Comparison of ENCODE assay signal across 24 cellular contexts in genomic region chr12:89995870-89996269, GRCh38.
A peak's percentile ranks its signal among the peaks of the same experiment; 100 is the strongest.
DNase-seq lines count a peak whose midpoint lies in the region; ATAC-seq and TF ChIP-seq lines count a peak whose summit lies in the region.
"Had no signal": no experiment of that assay in that cellular context is flagged by ENCODE, and none has a peak within 500 bp of the region (broad histone marks: within the 10 kb centered on the region; RNA-seq: fewer than 3 reads in every experiment).

No MANE protein-coding gene starts in this region.

- H4K20me1 ChIP-seq in mammary epithelial cell (ENCODE audit: insufficient read depth, low read length), result no peaks in the 10 kb centered on the region

- H3K79me2 ChIP-seq in mammary epithelial cell (ENCODE audit: insufficient read depth, low read length), result no peaks in the 10 kb centered on the region

- ATAC-seq in GM21381 (IDR thresholded peaks at IDR 0.05; ENCODE audit: unreplicated experiment), result no peak
- ATAC-seq: Panc1 had no signal

- H2AFZ ChIP-seq in mammary epithelial cell (ENCODE audit: low read depth, low read length), result peak overlapping the region; percentile 11

- dilution Hi-C loops in mammary epithelial cell (cut with HindIII; ENCODE audit: low sequenced_read_pairs), result no loop called here

- H3K9me3 Mint-ChIP-seq in MCF 10A (ENCODE audit: unreplicated experiment), result no peaks in the 10 kb centered on the region
- H3K9me3 Mint-ChIP-seq in neural crest cell, result no peaks in the 10 kb centered on the region
- H3K9me3 Mint-ChIP-seq: CD4-positive, alpha-beta memory T cell; HFFc6 had no signal

- H3K36me3 Mint-ChIP-seq in MCF 10A (ENCODE audit: insufficient read depth, unreplicated experiment) (no peaks in the 10 kb centered on the region), neural crest cell (ENCODE audit: low read depth) (no peaks in the 10 kb centered on the region)
- H3K36me3 Mint-ChIP-seq: CD4-positive, alpha-beta memory T cell had no signal

- no peaks in the 10 kb centered on the region for H3K4me1 ChIP-seq in mammary epithelial cell (ENCODE audit: insufficient read depth, low read length)
- H3K4me1 ChIP-seq: BE2C had no signal

- WGBS in mammary epithelial cell (ENCODE audit: low coverage, missing lambda C conversion rate), result 94% methylated on average over 1 of the region's 1 CpG

- H3K27ac ChIP-seq in mammary epithelial cell (ENCODE audit: insufficient read depth, low read depth, low read length) (no peak overlapping the region), angular gyrus (ENCODE audit: low read depth, low read length) (peak overlapping the region; percentile 17)
- H3K27ac ChIP-seq: 22Rv1, HL-60, SJCRH30 had no signal

- TF ChIP-seq CTCF in mammary epithelial cell (conservative IDR thresholded peaks at IDR 0.05 in 1 of 2, IDR thresholded peaks at IDR 0.05 in 1 of 2; ENCODE audit: extremely low read depth in 1 of 2, insufficient read depth in 1 of 2, low read depth in 1 of 2, low read length in 2 of 2) (no peak), MCF 10A (IDR thresholded peaks at IDR 0.05; ENCODE audit: unreplicated experiment) (no peak), neural crest cell (conservative IDR thresholded peaks at IDR 0.05) (no peak)

- intact Hi-C loops in mammary epithelial cell (cut with micrococcal nuclease) (no loop called here), MCF 10A (cut with micrococcal nuclease) (no loop called here)

- in situ Hi-C loops in mammary epithelial cell (cut with MboI; ENCODE audit: low sequenced_read_pairs in 2 of 2), result no loop called here

- H3K4me3 Mint-ChIP-seq in MCF 10A (ENCODE audit: unreplicated experiment) (no peak overlapping the region), neural crest cell (no peak overlapping the region)
- H3K4me3 Mint-ChIP-seq: CD4-positive, alpha-beta memory T cell; HFFc6 had no signal

- H3K27me3 ChIP-seq in mammary epithelial cell (ENCODE audit: insufficient read depth, low read length), result no peaks in the 10 kb centered on the region
- H3K27me3 ChIP-seq: BE2C, MG63, SJCRH30 had no signal

- H3K4me2 ChIP-seq in mammary epithelial cell (ENCODE audit: insufficient read depth, low read depth, low read length), result no peak overlapping the region

- H3K27me3 Mint-ChIP-seq in MCF 10A (ENCODE audit: insufficient read depth, unreplicated experiment) (no peaks in the 10 kb centered on the region), neural crest cell (ENCODE audit: low read depth) (no peaks in the 10 kb centered on the region)
- H3K27me3 Mint-ChIP-seq: CD4-positive, alpha-beta memory T cell had no signal

- BruUV-seq in mammary epithelial cell (replicated peaks; lab: Mats Ljungman, UMichigan), result no TSS peak
- no TSS peak for BruUV-seq in MCF 10A (replicated peaks; lab: Mats Ljungman, UMichigan)

- no peaks in the 10 kb centered on the region for H3K36me3 ChIP-seq in mammary epithelial cell (ENCODE audit: insufficient read depth, low read length)
- H3K36me3 ChIP-seq: BE2C, MG63, SJCRH30 had no signal

- CTCF ChIA-PET in mammary epithelial cell (lab: Charles Lee; ENCODE audit: low non-redundant PET) (no interaction called here), MCF 10A (lab: Yijun Ruan, JAX) (interaction anchor here (0.5 to 0.6 kb wide), 2 partner anchors 644 to 884 kb away, joined by 3 to 4 read pairs; no protein-coding TSS in a partner anchor)

- H3K27ac Mint-ChIP-seq in MCF 10A (ENCODE audit: low read depth, unreplicated experiment), result no peak overlapping the region
- peak overlapping the region; percentile 5 for H3K27ac Mint-ChIP-seq in neural crest cell (ENCODE audit: unreplicated experiment)
- H3K27ac Mint-ChIP-seq: HFFc6 had no signal

- H3K4me3 ChIP-seq in mammary epithelial cell (replicated peaks in 1 of 3; ENCODE audit: insufficient read depth in 1 of 3, low read depth in 2 of 3, low read length in 3 of 3), result no peak overlapping the region
- H3K4me3 ChIP-seq: MG63, SJCRH30 had no signal

- no peaks in the 10 kb centered on the region for H3K9me3 ChIP-seq in mammary epithelial cell (replicated peaks; ENCODE audit: insufficient read depth, low read length)
- H3K9me3 ChIP-seq: BE2C, MG63, SJCRH30 had no signal

- DNase-seq in mammary epithelial cell (no peak), MCF 10A (ENCODE audit: unreplicated experiment) (no peak), neural crest cell (ENCODE audit: low read depth, low spot score) (no peak), OCI-M2 (lab: John Stamatoyannopoulos, UW; ENCODE audit: unreplicated experiment) (no peak), NCI-H524 (lab: John Stamatoyannopoulos, UW) (no peak)
- DNase-seq in activated effector memory CD4-positive, alpha-beta T cell treated with Interleukin-2 at 50 U/mL for 16 hours, result no peak
- DNase-seq: BE2C; Calu3; CD4-positive, alpha-beta memory T cell; EL; H7; HFFc6; MG63; NCI-H1048; NCI-H1436; NCI-H1930; NCI-H226; NCI-H524 treated with DMSO at 0.1 percent for 48 hours; SJCRH30 had no signal

- POLR2A ChIA-PET in MCF 10A (lab: Yijun Ruan, JAX), result no interaction called here

- H3K4me1 Mint-ChIP-seq in MCF 10A (ENCODE audit: insufficient read depth, unreplicated experiment) (no peaks in the 10 kb centered on the region), neural crest cell (peaks cover 6% of the 10 kb centered on the region)

- no peak overlapping the region for H3K9ac ChIP-seq in mammary epithelial cell (ENCODE audit: insufficient read depth, low read length)
